ENCODE assay signal across 18 cellular contexts in genomic region chr11:44755553-44756505, GRCh38. TPM values are rescaled to one million over a fixed set of nuclear protein-coding genes. Genes with fewer than 3 reads are reported as not detected.
A peak's percentile ranks its signal among the peaks of the same experiment; 100 is the strongest.
DNase-seq lines count a peak whose midpoint lies in the region; ATAC-seq, FAIRE-seq and TF ChIP-seq lines count a peak whose summit lies in the region.
"Had no signal": no experiment of that assay in that cellular context is flagged by ENCODE, and none has a peak within 500 bp of the region (broad histone marks: within the 10 kb centered on the region; RNA-seq: fewer than 3 reads in every experiment).

No MANE protein-coding gene starts in this region.

- H3K79me2 ChIP-seq in K562 (ENCODE audit: control insufficient read depth, insufficient read depth, low read length) (no peaks in the 10 kb centered on the region), HepG2 (ENCODE audit: insufficient read depth, low read length) (no peaks in the 10 kb centered on the region)

- no peak for ATAC-seq in K562
- ATAC-seq in aorta (ENCODE audit: low FRiP score): peak; percentile 28
- no peak for ATAC-seq in HepG2
- ATAC-seq: activated T-cell treated with anti-CD3 and anti-CD28 coated beads, Interleukin-2, amount 50 U/mL, for 4 hours; foreskin keratinocyte had no signal

- TF ChIP-seq EP300 in K562 (IDR thresholded peaks at IDR 0.05; ENCODE audit: low read length) (no peak), HepG2 (IDR thresholded peaks at IDR 0.05; ENCODE audit: low read depth in 2 of 2, low read length in 2 of 2) (no peak), HepG2 (CRISPR knock-in tag; IDR thresholded peaks at IDR 0.05; ENCODE audit: borderline replicate concordance) (no peak)

- in situ Hi-C loops in K562 (cut with MboI) (no loop called here), HepG2 (cut with HindIII; ENCODE audit: extremely low pct_ligation_motif_present, low pct_unique_long_range_greater_than_20kb) (no loop called here)

- CTCF ChIA-PET in K562 (lab: Yijun Ruan, JAX; ENCODE audit: low intra/inter-chr PET ratio): interaction anchor here (0.5 kb wide), 1 partner anchor 1627 kb away, joined by 4 read pairs; no protein-coding TSS in a partner anchor
- CTCF ChIA-PET in HepG2 (lab: Yijun Ruan, JAX; ENCODE audit: low intra/inter-chr PET ratio, low total read pairs): no interaction called here

- peak; percentile 31 for DNase-seq in NCI-H2029 treated with DMSO at 0.1 percent for 48 hours (lab: John Stamatoyannopoulos, UW)
- no peak for DNase-seq in NCI-H2029 (lab: John Stamatoyannopoulos, UW)
- DNase-seq in K562 (ENCODE audit: extremely low read depth in 1 of 4, low spot score in 3 of 4): no peak
- peak in 1 of 2 donors; percentile 84 for DNase-seq in aorta
- DNase-seq in NCI-H1048 (lab: John Stamatoyannopoulos, UW): no peak
- DNase-seq in HepG2 (ENCODE audit: low spot score): no peak
- no peak for DNase-seq in middle frontal gyrus (ENCODE audit: extremely low spot score, low spot score)
- DNase-seq: activated CD4-positive, alpha-beta T cell treated with anti-CD3 and anti-CD28 coated beads for 36 hours; activated T-cell treated with anti-CD3 and anti-CD28 coated beads, Interleukin-2, amount 50 U/mL, for 4 hours; foreskin keratinocyte; PC-9; testis had no signal

- H3K4me1 ChIP-seq in K562 (replicated peaks in 1 of 2; ENCODE audit: control insufficient read depth in 2 of 2, insufficient read depth in 2 of 2, low read length in 2 of 2) (no peaks in the 10 kb centered on the region), aorta (ENCODE audit: control insufficient read depth in 1 of 2, insufficient read depth in 2 of 2, low read length in 2 of 2) (peaks cover 3 to 5% of the 10 kb centered on the region in 2 donors), HepG2 (ENCODE audit: insufficient read depth, low read length) (no peaks in the 10 kb centered on the region)
- H3K4me1 ChIP-seq: foreskin keratinocyte had no signal

- H3K9me3 ChIP-seq in K562 (replicated peaks; ENCODE audit: control insufficient read depth, insufficient read depth, low read depth, low read length): no peaks in the 10 kb centered on the region; the same call in 1 of the 2 replicates
- no peaks in the 10 kb centered on the region for H3K9me3 ChIP-seq in iPS-18c (ENCODE audit: control insufficient read depth, insufficient read depth, low read length)
- no peaks in the 10 kb centered on the region for H3K9me3 ChIP-seq in aorta (ENCODE audit: control insufficient read depth, low read length)
- no peaks in the 10 kb centered on the region for H3K9me3 ChIP-seq in HepG2 (ENCODE audit: low read length)
- H3K9me3 ChIP-seq: ascending aorta, testis had no signal

- H3K9ac ChIP-seq in K562 (ENCODE audit: insufficient read depth in 1 of 2, low read depth in 2 of 2, low read length in 2 of 2): no peak overlapping the region; a peak in 1 of 4 replicates
- no peak overlapping the region for H3K9ac ChIP-seq in HepG2 (ENCODE audit: insufficient read depth, low read depth, low read length)

- H3K4me3 ChIP-seq in K562: no peak overlapping the region
- peak overlapping the region; percentile 34; the same call in 1 of the 2 replicates for H3K4me3 ChIP-seq in iPS-18c (ENCODE audit: insufficient read depth, low read depth, low read length)
- H3K4me3 ChIP-seq in aorta (ENCODE audit: low read length in 2 of 2): no peak overlapping the region
- H3K4me3 ChIP-seq in HepG2 (replicated peaks in 1 of 3; ENCODE audit: insufficient read depth in 1 of 3, low read depth in 2 of 3, low read length in 3 of 3): no peak overlapping the region
- H3K4me3 ChIP-seq: ascending aorta, dorsolateral prefrontal cortex, PC-9, testis had no signal

- FAIRE-seq in K562 (lab: Jason Lieb, UNC): no peak
- no peak for FAIRE-seq in HepG2 (lab: Jason Lieb, UNC)
- FAIRE-seq: GM12891, GM19239 had no signal

- intact Hi-C loops in K562 (cut with micrococcal nuclease) (no loop called here), aorta (cut with DNase I) (loop anchor here in 1 of 2 donors (10.0 kb wide), 1 partner anchor 109 kb away; no protein-coding TSS in a partner anchor), HepG2 (cut with micrococcal nuclease; ENCODE audit: unreplicated experiment) (no loop called here)

- no peaks in the 10 kb centered on the region for H3K9me1 ChIP-seq in K562 (ENCODE audit: control insufficient read depth, insufficient read depth, low read length)

- peaks cover 19 to 35% of the 10 kb centered on the region in 2 experiments; a peak in 4 of 5 replicates for H3K27me3 ChIP-seq in K562 (ENCODE audit: control insufficient read depth in 2 of 2, insufficient read depth in 2 of 2, low read length in 2 of 2)
- no peaks in the 10 kb centered on the region for H3K27me3 ChIP-seq in aorta (ENCODE audit: control insufficient read depth in 1 of 2, insufficient read depth in 2 of 2, low read length in 1 of 2)
- H3K27me3 ChIP-seq in HepG2 (ENCODE audit: control insufficient read depth in 1 of 2, insufficient read depth in 2 of 2, low read length in 2 of 2): no peaks in the 10 kb centered on the region; a peak in 2 of 5 replicates
- H3K27me3 ChIP-seq: ascending aorta, testis had no signal

- POLR2A ChIA-PET in K562 (lab: Yijun Ruan, JAX): interaction anchor here (0.7 kb wide), 1 partner anchor 9 kb away, joined by 3 read pairs; no protein-coding TSS in a partner anchor
- POLR2A ChIA-PET in HepG2 (lab: Yijun Ruan, JAX): no interaction called here

- H2AFZ ChIP-seq in K562 (ENCODE audit: low read depth, low read length): no peak overlapping the region
- no peak overlapping the region for H2AFZ ChIP-seq in HepG2 (ENCODE audit: low read length)
- H2AFZ ChIP-seq: PC-9 had no signal

- TF ChIP-seq RAD21 in K562 (CRISPR knock-in tag; conservative IDR thresholded peaks at IDR 0.05 in 1 of 2, IDR thresholded peaks at IDR 0.05 in 1 of 2): no peak
- TF ChIP-seq RAD21 in HepG2 (CRISPR knock-in tag; IDR thresholded peaks at IDR 0.05): no peak

- peaks cover 5% of the 10 kb centered on the region; the same call in 1 of the 2 replicates for H4K20me1 ChIP-seq in K562 (replicated peaks; ENCODE audit: control insufficient read depth, insufficient read depth, low read length)
- no peaks in the 10 kb centered on the region for H4K20me1 ChIP-seq in HepG2 (ENCODE audit: insufficient read depth, low read length)

- WGBS in K562 (ENCODE audit: insufficient coverage, low coverage, missing lambda C conversion rate): 2% methylated on average over 7 of the region's 7 CpGs
- 25 to 31% methylated on average over 7 of the region's 7 CpGs for WGBS in aorta, 2 donors
- WGBS in HepG2 (ENCODE audit: low lambda C conversion rate): 17% methylated on average over 7 of the region's 7 CpGs

- BruUV-seq in K562 (replicated peaks; lab: Mats Ljungman, UMichigan) (no TSS peak), HepG2 (replicated peaks; lab: Mats Ljungman, UMichigan) (no TSS peak)

- H3K36me3 ChIP-seq in K562 (ENCODE audit: control insufficient read depth, insufficient read depth, low read length): no peaks in the 10 kb centered on the region
- no peaks in the 10 kb centered on the region for H3K36me3 ChIP-seq in aorta (ENCODE audit: control insufficient read depth in 1 of 2, insufficient read depth in 2 of 2, low read length in 1 of 2)
- H3K36me3 ChIP-seq in HepG2 (replicated peaks in 1 of 2; ENCODE audit: control insufficient read depth in 1 of 2, insufficient read depth in 2 of 2, low read length in 2 of 2): no peaks in the 10 kb centered on the region
- H3K36me3 ChIP-seq: ascending aorta had no signal

- H3K27ac ChIP-seq in K562 (ENCODE audit: extremely low read depth, low read depth, low read length) (no peak overlapping the region), aorta (ENCODE audit: low read depth in 1 of 2, low read length in 2 of 2) (no peak overlapping the region), HepG2 (ENCODE audit: extremely low read length, insufficient read depth, low read length) (no peak overlapping the region)
- H3K27ac ChIP-seq: ascending aorta, foreskin keratinocyte, HL-60, PC-9, testis had no signal

- no peak overlapping the region for H3K4me2 ChIP-seq in K562 (ENCODE audit: insufficient read depth, low read length)
- H3K4me2 ChIP-seq in HepG2 (ENCODE audit: low read depth, low read length): no peak overlapping the region
- H3K4me2 ChIP-seq: PC-9 had no signal

- no peak for TF ChIP-seq POLR2A in K562 (conservative IDR thresholded peaks at IDR 0.05)
- no peak for TF ChIP-seq POLR2A in HepG2 (IDR thresholded peaks at IDR 0.05; ENCODE audit: insufficient read depth in 1 of 2, low read depth in 2 of 2, low read length in 2 of 2)

- TF ChIP-seq CTCF in K562 (IDR thresholded peaks at IDR 0.05 in 2 of 3, conservative IDR thresholded peaks at IDR 0.05 in 1 of 3; ENCODE audit: insufficient read depth in 2 of 3, low read depth in 1 of 3, low read length in 3 of 3): no peak
- TF ChIP-seq CTCF in HepG2 (CRISPR knock-in tag; IDR thresholded peaks at IDR 0.05): no peak

RNA-seq across cellular contexts. Expression of gene TSPAN18, which starts 29.1 kb away (rescaled TPM):
- total RNA-seq in K562 (2011; cell fraction: chromatin; rRNA removed; ENCODE audit: low replicate concordance): 0.25 TPM in 1 of 2 replicates, not detected in the other
- not detected in 2 replicates for total RNA-seq in K562 (2011; cell fraction: nucleolus; rRNA removed)
- total RNA-seq in K562 (2011; cell fraction: nucleoplasm; rRNA removed): not detected in 2 replicates
- 0.20 TPM in 1 of 2 replicates, not detected in the other for total RNA-seq in K562 (2014; rRNA removed)
- 0.10 and 0.22 TPM in 2 replicates for total RNA-seq in K562 (2014; rRNA removed; fragmentation: Illumina TruSeq; extraction: Trizol)
- total RNA-seq in K562 (2015; rRNA removed; fragmentation: Illumina TruSeq; extraction: Trizol): 0.22 and 0.26 TPM in 2 replicates
- total RNA-seq in K562 (2021): 0.35 and 0.60 TPM in 2 replicates
- 0.12 TPM in 1 of 2 replicates, not detected in the other for polyA plus RNA-seq in K562 (2011; rRNA removed)
- polyA plus RNA-seq in K562 (2011; cell fraction: cytosol; rRNA removed): 0.01 and 0.06 TPM in 2 replicates
- polyA plus RNA-seq in K562 (2011; cell fraction: nucleus; rRNA removed): 0.10 and 0.14 TPM in 2 replicates
- 0.79 and 2.3 TPM in 2 replicates for polyA plus RNA-seq in K562 (2012)
- 0.34 and 0.61 TPM in 2 replicates for polyA plus RNA-seq in K562 (2014; fragmentation: Illumina TruSeq; extraction: Trizol)
- polyA plus RNA-seq in K562 (2014; fragmentation: Nextera tagmentation; extraction: Ambion mirVana): not detected
- 0.17 and 0.59 TPM in 2 replicates for polyA plus RNA-seq in K562 (2014; rRNA removed)
- polyA minus RNA-seq in K562 (2011; rRNA and poly(A)+ RNA removed): not detected in 2 replicates
- not detected in 2 replicates for polyA minus RNA-seq in K562 (2011; cell fraction: cytosol; rRNA and poly(A)+ RNA removed)
- 0.11 TPM in 1 of 2 replicates, not detected in the other for polyA minus RNA-seq in K562 (2011; cell fraction: nucleus; rRNA and poly(A)+ RNA removed)
- 10 to 100 TPM; 34.8 to 44.9 TPM for total RNA-seq in aorta
- 1 to 10 TPM; 1.0 to 1.2 TPM for polyA plus RNA-seq in aorta
- total RNA-seq in HepG2 (2016; rRNA removed; fragmentation: Illumina TruSeq; extraction: Trizol): not detected in 2 replicates
- not detected in 2 replicates for total RNA-seq in HepG2 (2016; cell fraction: cytosol; rRNA removed; fragmentation: Illumina TruSeq; extraction: Trizol; ENCODE audit: low read depth)
- not detected in 2 replicates for total RNA-seq in HepG2 (2016; cell fraction: insoluble cytoplasmic fraction; rRNA removed; fragmentation: Illumina TruSeq; extraction: Trizol)
- not detected in 2 replicates for total RNA-seq in HepG2 (2016; cell fraction: membrane; rRNA removed; fragmentation: Illumina TruSeq; extraction: Trizol)
- not detected in 2 replicates for total RNA-seq in HepG2 (2016; cell fraction: nucleus; rRNA removed; fragmentation: Illumina TruSeq; extraction: Trizol)
- polyA plus RNA-seq in HepG2 (2011; rRNA removed): not detected in 2 replicates
- not detected in 2 replicates for polyA plus RNA-seq in HepG2 (2011; cell fraction: cytosol; rRNA removed)
- not detected in 2 replicates for polyA plus RNA-seq in HepG2 (2011; cell fraction: nucleus; rRNA removed)
- polyA plus RNA-seq in HepG2 (2012): not detected in 2 replicates
- not detected in 2 replicates for polyA plus RNA-seq in HepG2 (2016; cell fraction: cytosol; fragmentation: Illumina TruSeq; extraction: Trizol; ENCODE audit: low read depth)
- not detected in 2 replicates for polyA plus RNA-seq in HepG2 (2016; cell fraction: insoluble cytoplasmic fraction; fragmentation: Illumina TruSeq; extraction: Trizol; ENCODE audit: low read depth)
- polyA plus RNA-seq in HepG2 (2016; cell fraction: membrane; fragmentation: Illumina TruSeq; extraction: Trizol; ENCODE audit: low read depth): not detected in 2 replicates
- polyA plus RNA-seq in HepG2 (2016; cell fraction: nucleus; fragmentation: Illumina TruSeq; extraction: Trizol; ENCODE audit: insufficient read depth, low read depth): not detected in 2 replicates
- not detected in 2 replicates for polyA minus RNA-seq in HepG2 (2011; rRNA and poly(A)+ RNA removed; ENCODE audit: low replicate concordance)
- polyA minus RNA-seq in HepG2 (2011; cell fraction: cytosol; rRNA and poly(A)+ RNA removed): not detected in 2 replicates
- polyA minus RNA-seq in HepG2 (2011; cell fraction: nucleus; rRNA and poly(A)+ RNA removed): not detected in 2 replicates
- total RNA-seq: PC-9 had no signal
- polyA plus RNA-seq: foreskin keratinocyte had no signal

Comparison
In these comparisons a context has a peak if more than half of its experiments do, and no peak if none do; other contexts are left out.
1. RNA of gene TSPAN18, which starts 29.1 kb away (total RNA-seq): 34.8 to 44.9 TPM in aorta; 0.10 to 0.60 TPM in K562 and not detected in HepG2; every median in the first group is over 10 times any median in the second.